8 cellular contexts compared by ENCODE assay signal in the genomic region with DNA sequence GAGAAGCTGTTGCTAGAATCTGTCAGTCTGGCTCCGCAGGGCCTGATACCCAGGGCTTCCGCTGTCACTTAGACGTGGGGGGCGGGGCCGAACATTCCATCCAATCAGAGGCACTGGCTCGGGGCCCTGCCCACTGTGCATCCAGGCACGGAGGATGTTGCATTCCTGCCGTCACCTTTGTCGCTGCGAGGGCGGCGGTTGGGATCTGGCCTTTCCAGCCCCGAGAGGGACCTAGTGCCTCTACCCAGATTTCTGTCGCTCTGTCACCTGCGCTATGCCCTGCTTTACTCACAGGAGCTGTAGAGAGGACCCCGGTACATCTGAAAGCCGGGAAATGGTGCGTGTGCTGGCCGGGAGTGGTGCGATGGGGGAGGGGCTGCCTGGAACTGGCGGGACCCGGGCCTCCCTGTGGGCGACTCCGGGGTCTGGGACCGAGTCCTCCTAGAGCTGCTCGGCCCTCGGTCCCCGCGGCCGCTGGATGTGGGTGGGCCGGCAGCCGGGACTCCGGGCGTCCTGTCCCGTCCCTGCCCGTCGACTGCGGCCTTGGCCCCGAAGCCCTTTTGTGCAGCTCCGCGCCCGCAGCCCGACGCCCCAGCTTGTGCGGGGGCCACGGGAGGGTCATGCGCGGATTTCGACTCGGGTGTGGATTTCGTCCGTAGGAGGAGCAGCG. TPM values are rescaled to one million over a fixed set of nuclear protein-coding genes. Genes with fewer than 3 reads are reported as not detected.
DNase-seq lines count a peak whose midpoint lies in the region; ATAC-seq, FAIRE-seq and TF ChIP-seq lines count a peak whose summit lies in the region.

Gene ZNF439, plus strand, starts transcription at position 133 of the 670 bp plus-strand sequence. Its CDS starts 142 bp downstream, at position 275.

- H3K4me1 Mint-ChIP-seq in activated naive CD8-positive, alpha-beta T cell treated with anti-CD3 and anti-CD28 coated beads for 36 hours = peaks cover 24% of the 10 kb centered on the region

- H3K27me3 Mint-ChIP-seq in activated naive CD8-positive, alpha-beta T cell treated with anti-CD3 and anti-CD28 coated beads for 36 hours = no peaks in the 10 kb centered on the region

- FAIRE-seq in GM19239 (lab: Jason Lieb, UNC) = peak; percentile 90

- H3K9me3 ChIP-seq in Karpas-422 (ENCODE audit: low read length) (peaks cover 3% of the 10 kb centered on the region; the same call in 1 of the 2 replicates), trophoblast cell (ENCODE audit: insufficient read depth, low read depth, low read length) (peaks cover 16% of the 10 kb centered on the region), thymus (ENCODE audit: control insufficient read depth) (peaks cover 5% of the 10 kb centered on the region)

- H2BK5ac ChIP-seq in trophoblast cell (ENCODE audit: low read depth, low read length, poor library complexity) = no peak within 1 kb of the TSS

- TF ChIP-seq CTCF in AG09309 (IDR thresholded peaks at IDR 0.05; ENCODE audit: control insufficient read depth, insufficient read depth, low read depth, low read length, missing control alignments) = no peak

- peak within 1 kb of the TSS; percentile 90 for H3K4me3 ChIP-seq in AG09309 (ENCODE audit: control insufficient read depth, low read depth, low read length)
- H3K4me3 ChIP-seq in Karpas-422 (ENCODE audit: low read length) = peak within 1 kb of the TSS; percentile 84
- H3K4me3 ChIP-seq in trophoblast cell (ENCODE audit: low read depth, low read length) = no peak within 1 kb of the TSS
- H3K4me3 ChIP-seq in thymus (ENCODE audit: low read length) = peak within 1 kb of the TSS; percentile 83

- DNase-seq in AG09309 (ENCODE audit: low read depth) (peak; percentile 27), GM19239 (ENCODE audit: insufficient read length, low spot score) (peak; percentile 63), Karpas-422 (peak; percentile 98), Right ventricle myocardium superior (peak; percentile 96), trophoblast cell (peak; percentile 94 to 97)
- DNase-seq in activated naive CD8-positive, alpha-beta T cell treated with anti-CD3 and anti-CD28 coated beads for 36 hours = peak; percentile 91

- peak within 1 kb of the TSS; percentile 78 for H3K27ac Mint-ChIP-seq in activated naive CD8-positive, alpha-beta T cell treated with anti-CD3 and anti-CD28 coated beads for 36 hours

- H3K9me2 ChIP-seq in Karpas-422 (replicated peaks; ENCODE audit: insufficient read depth, low read length) = no peaks in the 10 kb centered on the region

- H3K4me1 ChIP-seq in Karpas-422 (ENCODE audit: low read length) (peaks cover 19% of the 10 kb centered on the region), trophoblast cell (ENCODE audit: control insufficient read depth in 1 of 2, insufficient read depth in 2 of 2, low read length in 2 of 2) (no peaks in the 10 kb centered on the region), thymus (ENCODE audit: control insufficient read depth, insufficient read depth, low read length) (peaks cover 9% of the 10 kb centered on the region)

- no peak within 1 kb of the TSS for H3K4ac ChIP-seq in trophoblast cell (ENCODE audit: low read depth, low read length)

- H4K20me1 ChIP-seq in Karpas-422 (ENCODE audit: insufficient read depth, low read depth, low read length) = no peaks in the 10 kb centered on the region

- no peak within 1 kb of the TSS for H4K12ac ChIP-seq in trophoblast cell (ENCODE audit: low read depth, low read length)

- H3K18ac ChIP-seq in trophoblast cell (ENCODE audit: low read length) = no peak within 1 kb of the TSS

- H4K91ac ChIP-seq in trophoblast cell (ENCODE audit: low read depth, low read length) = no peak within 1 kb of the TSS

- H3K23ac ChIP-seq in trophoblast cell (ENCODE audit: low read length) = no peak within 1 kb of the TSS

- no CpG with 5 or more reads among the region's 53 CpGs for WGBS in trophoblast cell (ENCODE audit: extremely low coverage, insufficient coverage, insufficient read length)
- WGBS in thymus = under 1% methylated on average over 53 of the region's 53 CpGs

- ATAC-seq in SK-N-SH treated with all-trans-retinoic acid at 6 μM for 48 hours (peak; percentile 98), Right ventricle myocardium superior (ENCODE audit: poor library complexity) (peak; percentile 100)

- intact Hi-C loops in Right ventricle myocardium superior (cut with DNase I) = no loop called here

- peaks cover 36% of the 10 kb centered on the region for H3K36me3 Mint-ChIP-seq in activated naive CD8-positive, alpha-beta T cell treated with anti-CD3 and anti-CD28 coated beads for 36 hours

- peak within 1 kb of the TSS; percentile 86 for H3K4me3 Mint-ChIP-seq in activated naive CD8-positive, alpha-beta T cell treated with anti-CD3 and anti-CD28 coated beads for 36 hours

- H3K27ac ChIP-seq in Karpas-422 (ENCODE audit: low read length) (0 out of 2 replicates have a peak within 1 kb of the TSS, but pooled peaks have one; percentile 26), trophoblast cell (ENCODE audit: low read depth, low read length) (no peak within 1 kb of the TSS), thymus (ENCODE audit: low read depth) (peak within 1 kb of the TSS; percentile 91)

- H2AFZ ChIP-seq in Karpas-422 (ENCODE audit: low read length) (peak within 1 kb of the TSS; percentile 99; the same call in 1 of the 2 replicates), trophoblast cell (ENCODE audit: insufficient read depth, low read length, poor library complexity) (no peak within 1 kb of the TSS)

- H3K36me3 ChIP-seq in Karpas-422 (ENCODE audit: insufficient read depth, low read length) = peaks cover 27% of the 10 kb centered on the region
- H3K36me3 ChIP-seq in trophoblast cell (ENCODE audit: control insufficient read depth in 1 of 2, insufficient read depth in 2 of 2, low read length in 2 of 2) = no peaks in the 10 kb centered on the region
- H3K36me3 ChIP-seq in thymus (ENCODE audit: control insufficient read depth, insufficient read depth) = peaks cover 19% of the 10 kb centered on the region

- H2BK120ac ChIP-seq in trophoblast cell (ENCODE audit: insufficient read depth, low read length, poor library complexity) = no peak within 1 kb of the TSS

- H3K14ac ChIP-seq in trophoblast cell (ENCODE audit: low read length) = no peak within 1 kb of the TSS

- H2AK5ac ChIP-seq in trophoblast cell (ENCODE audit: low read length) = no peak within 1 kb of the TSS

- H3K9me3 Mint-ChIP-seq in activated naive CD8-positive, alpha-beta T cell treated with anti-CD3 and anti-CD28 coated beads for 36 hours = peaks cover 1% of the 10 kb centered on the region

- H3K4me2 ChIP-seq in Karpas-422 (ENCODE audit: low read depth, low read length, poor library complexity, severe bottlenecking) = peak within 1 kb of the TSS; percentile 95
- peak within 1 kb of the TSS; percentile 31 for H3K4me2 ChIP-seq in trophoblast cell (ENCODE audit: low read length)

- H3K79me1 ChIP-seq in trophoblast cell (ENCODE audit: low read length) = no peaks in the 10 kb centered on the region

- H3K27me3 ChIP-seq in Karpas-422 (ENCODE audit: low read length) = no peaks in the 10 kb centered on the region
- H3K27me3 ChIP-seq in trophoblast cell (ENCODE audit: insufficient read depth, low read length) = no peaks in the 10 kb centered on the region
- H3K27me3 ChIP-seq in thymus (ENCODE audit: control insufficient read depth, insufficient read depth) = no peaks in the 10 kb centered on the region

- H3K79me2 ChIP-seq in Karpas-422 (ENCODE audit: low read length) (peaks cover 44% of the 10 kb centered on the region), trophoblast cell (ENCODE audit: control insufficient read depth, insufficient read depth, low read length, poor library complexity) (no peaks in the 10 kb centered on the region)

- H3K9ac ChIP-seq in Karpas-422 (ENCODE audit: low read length) (peak within 1 kb of the TSS; percentile 82), trophoblast cell (ENCODE audit: low read length) (no peak within 1 kb of the TSS)

- H2BK12ac ChIP-seq in trophoblast cell (ENCODE audit: low read length) = no peak within 1 kb of the TSS

- no peak within 1 kb of the TSS for H4K8ac ChIP-seq in trophoblast cell (ENCODE audit: low read depth, low read length)

TF ChIP-seq in SK-N-SH treated with all-trans-retinoic acid at 6 μM for 48 hours, 23 proteins besides CTCF, POLR2A, EP300 and RAD21 (continues in another document):
- no peak for TF ChIP-seq PPARA (CRISPR knock-in tag; IDR thresholded peaks at IDR 0.05; ENCODE audit: borderline replicate concordance)
- no peak for TF ChIP-seq ZNF565 (CRISPR knock-in tag; conservative IDR thresholded peaks at IDR 0.05; ENCODE audit: low read depth)
- no peak for TF ChIP-seq GLIS3 (CRISPR knock-in tag; IDR thresholded peaks at IDR 0.05)
- TF ChIP-seq CSDC2 (CRISPR knock-in tag; IDR thresholded peaks at IDR 0.05) = no peak
- TF ChIP-seq, protein P1, sequence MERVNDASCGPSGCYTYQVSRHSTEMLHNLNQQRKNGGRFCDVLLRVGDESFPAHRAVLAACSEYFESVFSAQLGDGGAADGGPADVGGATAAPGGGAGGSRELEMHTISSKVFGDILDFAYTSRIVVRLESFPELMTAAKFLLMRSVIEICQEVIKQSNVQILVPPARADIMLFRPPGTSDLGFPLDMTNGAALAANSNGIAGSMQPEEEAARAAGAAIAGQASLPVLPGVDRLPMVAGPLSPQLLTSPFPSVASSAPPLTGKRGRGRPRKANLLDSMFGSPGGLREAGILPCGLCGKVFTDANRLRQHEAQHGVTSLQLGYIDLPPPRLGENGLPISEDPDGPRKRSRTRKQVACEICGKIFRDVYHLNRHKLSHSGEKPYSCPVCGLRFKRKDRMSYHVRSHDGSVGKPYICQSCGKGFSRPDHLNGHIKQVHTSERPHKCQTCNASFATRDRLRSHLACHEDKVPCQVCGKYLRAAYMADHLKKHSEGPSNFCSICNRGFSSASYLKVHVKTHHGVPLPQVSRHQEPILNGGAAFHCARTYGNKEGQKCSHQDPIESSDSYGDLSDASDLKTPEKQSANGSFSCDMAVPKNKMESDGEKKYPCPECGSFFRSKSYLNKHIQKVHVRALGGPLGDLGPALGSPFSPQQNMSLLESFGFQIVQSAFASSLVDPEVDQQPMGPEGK (CRISPR knock-in tag; IDR thresholded peaks at IDR 0.05; ENCODE audit: borderline replicate concordance) = no peak
- no peak for TF ChIP-seq SNAI2 (CRISPR knock-in tag; IDR thresholded peaks at IDR 0.05)
- TF ChIP-seq ZNF8 (CRISPR knock-in tag; IDR thresholded peaks at IDR 0.05) = no peak

RNA-seq across cellular contexts. Expression of gene ZNF439, which starts in this region (rescaled TPM):
- total RNA-seq in Karpas-422 (2014; rRNA removed; shearing (Covaris generic); ENCODE audit: low replicate concordance) = 16.5 and 19.4 TPM in 2 replicates
- total RNA-seq in activated naive CD8-positive, alpha-beta T cell treated with anti-CD3 and anti-CD28 coated beads for 36 hours = 1 to 10 TPM; 6.0 to 6.4 TPM
- total RNA-seq in Right ventricle myocardium superior = 3.2 TPM
- 0.64 and 0.71 TPM in 2 replicates for polyA plus RNA-seq in trophoblast cell (2013)
- 28.7 TPM for polyA plus RNA-seq in thymus

Comparison
In these comparisons a context has a peak if more than half of its experiments do, and no peak if none do; other contexts are left out.
1. DNase-seq: peak in every context shown above with its lines; median percentile 98 in Karpas-422; 96 in Right ventricle myocardium superior; 96 in trophoblast cell; 91 in activated naive CD8-positive, alpha-beta T cell treated with anti-CD3 and anti-CD28 coated beads for 36 hours; 63 in GM19239; 27 in AG09309.